In genomic region chr2:237475704-237476107, GRCh38 we compare ENCODE assay signal across 8 cellular contexts. TPM values are rescaled to one million over a fixed set of nuclear protein-coding genes. Genes with fewer than 3 reads are reported as not detected.
DNase-seq lines count a peak whose midpoint lies in the region; ATAC-seq, FAIRE-seq and TF ChIP-seq lines count a peak whose summit lies in the region.

No MANE protein-coding gene starts in this region.

- no peaks in the 10 kb centered on the region for H3K27me3 ChIP-seq in pancreas

- H3K4me3 ChIP-seq in fibroblast of the aortic adventitia (ENCODE audit: low read depth, low read length) (peak overlapping the region; percentile 67), pancreas (peak overlapping the region; percentile 42 to 83 (median 70))

- H3K27ac Mint-ChIP-seq in Calu3 (ENCODE audit: unreplicated experiment), result peak overlapping the region; percentile 72
- no peak overlapping the region for H3K27ac Mint-ChIP-seq in activated CD4-positive, alpha-beta memory T cell treated with anti-CD3 and anti-CD28 coated beads, Interleukin-2, amount 10 ng/mL, durations not matched to agents 7 days and 5 days

- peaks cover 16% of the 10 kb centered on the region for H3K36me3 Mint-ChIP-seq in Calu3 (ENCODE audit: insufficient read depth, unreplicated experiment)
- H3K36me3 Mint-ChIP-seq in activated CD4-positive, alpha-beta memory T cell treated with anti-CD3 and anti-CD28 coated beads, Interleukin-2, amount 10 ng/mL, durations not matched to agents 7 days and 5 days (ENCODE audit: low read depth), result no peaks in the 10 kb centered on the region

- DNase-seq in Calu3 (peak; percentile 34), HuH-7.5 (ENCODE audit: low spot score) (peak; percentile 72), fibroblast of the aortic adventitia (ENCODE audit: low read depth) (peak; percentile 36), pancreas (no peak), NCI-H128 (lab: John Stamatoyannopoulos, UW; ENCODE audit: unreplicated experiment) (no peak), NCI-H774 (lab: John Stamatoyannopoulos, UW) (no peak)
- DNase-seq in activated CD4-positive, alpha-beta memory T cell treated with anti-CD3 and anti-CD28 coated beads, Interleukin-2, amount 10 ng/mL, durations not matched to agents 7 days and 5 days, result peak; percentile 26

- no peaks in the 10 kb centered on the region for H3K9me3 Mint-ChIP-seq in Calu3 (ENCODE audit: low read depth, unreplicated experiment)
- H3K9me3 Mint-ChIP-seq in activated CD4-positive, alpha-beta memory T cell treated with anti-CD3 and anti-CD28 coated beads, Interleukin-2, amount 10 ng/mL, durations not matched to agents 7 days and 5 days, result no peaks in the 10 kb centered on the region

- peak overlapping the region; percentile 81 to 94 (median 86) for H3K27ac ChIP-seq in pancreas

- TF ChIP-seq CTCF in Calu3 (IDR thresholded peaks at IDR 0.05; ENCODE audit: unreplicated experiment), result no peak
- no peak for TF ChIP-seq CTCF in fibroblast of the aortic adventitia (IDR thresholded peaks at IDR 0.05; ENCODE audit: insufficient read depth, low read length)
- no peak for TF ChIP-seq CTCF in pancreas (IDR thresholded peaks at IDR 0.05)

- H3K27me3 Mint-ChIP-seq in Calu3 (ENCODE audit: unreplicated experiment), result peaks cover 47% of the 10 kb centered on the region
- peaks cover 30% of the 10 kb centered on the region for H3K27me3 Mint-ChIP-seq in activated CD4-positive, alpha-beta memory T cell treated with anti-CD3 and anti-CD28 coated beads, Interleukin-2, amount 10 ng/mL, durations not matched to agents 7 days and 5 days

- POLR2A ChIA-PET in activated CD4-positive, alpha-beta memory T cell treated with anti-CD3 and anti-CD28 coated beads, Interleukin-2, amount 10 ng/mL, durations not matched to agents 7 days and 5 days (lab: Charles Lee), result interaction anchor here (0.8 to 1.0 kb wide), 2 partner anchors 40 to 54 kb away, joined by 3 to 5 read pairs; no protein-coding TSS in a partner anchor

- CTCF ChIA-PET in Calu3 (lab: Charles Lee), result interaction anchor here (0.6 to 1.9 kb wide), 12 partner anchors 14 to 353 kb away, joined by 3 to 18 read pairs (median 5); no protein-coding TSS in a partner anchor
- CTCF ChIA-PET in activated CD4-positive, alpha-beta memory T cell treated with anti-CD3 and anti-CD28 coated beads, Interleukin-2, amount 10 ng/mL, durations not matched to agents 7 days and 5 days (lab: Charles Lee), result interaction anchor here (0.8 to 5.4 kb wide), 22 partner anchors 9 to 390 kb away, joined by 3 to 110 read pairs (median 6); partner anchors contain the start of gene COPS8

- ATAC-seq in pancreas (peak; percentile 23 to 46 (median 40)), GM18873 (IDR thresholded peaks at IDR 0.05; ENCODE audit: low FRiP score, unreplicated experiment) (no peak)

- intact Hi-C loops in Calu3 (cut with micrococcal nuclease; ENCODE audit: unreplicated experiment) (no loop called here), pancreas (cut with DNase I) (loop anchor here in 1 of 3 donors (10.0 kb wide), 1 partner anchor 61 kb away; the partner anchor contains the start of gene COL6A3)

- WGBS in pancreas, 2 donors, result 13 to 23% methylated on average over 15 of the region's 15 CpGs

- BruUV-seq in Calu3 (replicated peaks; lab: Mats Ljungman, UMichigan), result no TSS peak

- peaks cover 14% of the 10 kb centered on the region for H3K4me1 Mint-ChIP-seq in Calu3 (ENCODE audit: low read depth, unreplicated experiment)
- H3K4me1 Mint-ChIP-seq in activated CD4-positive, alpha-beta memory T cell treated with anti-CD3 and anti-CD28 coated beads, Interleukin-2, amount 10 ng/mL, durations not matched to agents 7 days and 5 days, result peaks cover 6% of the 10 kb centered on the region

- H3K9me3 ChIP-seq in pancreas, result no peaks in the 10 kb centered on the region

- H3K36me3 ChIP-seq in pancreas, result no peaks in the 10 kb centered on the region

- FAIRE-seq in pancreas (lab: Jason Lieb, UNC), result no peak

- peaks cover 0 to 18% (median 18%) of the 10 kb centered on the region in 3 donors for H3K4me1 ChIP-seq in pancreas

- peak overlapping the region; percentile 86 for H3K4me3 Mint-ChIP-seq in Calu3 (ENCODE audit: low read depth, unreplicated experiment)
- peak overlapping the region; percentile 32 for H3K4me3 Mint-ChIP-seq in activated CD4-positive, alpha-beta memory T cell treated with anti-CD3 and anti-CD28 coated beads, Interleukin-2, amount 10 ng/mL, durations not matched to agents 7 days and 5 days

RNA-seq across cellular contexts. Expression of gene MLPH, which starts 11.3 kb away (rescaled TPM):
- total RNA-seq in Calu3 (2022), result 39.8 and 47.2 TPM in 2 replicates
- not detected for total RNA-seq in activated CD4-positive, alpha-beta memory T cell treated with anti-CD3 and anti-CD28 coated beads, Interleukin-2, amount 10 ng/mL, durations not matched to agents 7 days and 5 days
- 5.2 and 6.1 TPM in 2 replicates for total RNA-seq in fibroblast of the aortic adventitia (ENCODE audit: low replicate concordance)
- total RNA-seq in pancreas, result 10 to 100 TPM in 5 of 6 donors, 1 to 10 TPM in 1; 6.2 to 25.3 (median 13.1) TPM
- polyA plus RNA-seq in pancreas, result 10 to 100 TPM; 28.1 to 45.2 TPM

Comparison
In these comparisons a context has a peak if more than half of its experiments do, and no peak if none do; other contexts are left out.
1. DNase-seq: peak in Calu3 (single experiment), HuH-7.5 (single experiment), activated CD4-positive, alpha-beta memory T cell treated with anti-CD3 and anti-CD28 coated beads, Interleukin-2, amount 10 ng/mL, durations not matched to agents 7 days and 5 days (single experiment) and fibroblast of the aortic adventitia (single experiment); none in pancreas (0 of 6), NCI-H128 (single experiment) and NCI-H774 (single experiment).